1 cellular context compared by ENCODE assay signal in genomic region chr1:56569661-56570060, GRCh38.
TF ChIP-seq lines count a peak whose summit lies in the region.

No MANE protein-coding gene starts in this region.

TF ChIP-seq in HepG2, 621 proteins besides CTCF, POLR2A, EP300 and RAD21 (continued from another document and continues in another):
- peak; percentile 74 for TF ChIP-seq ZNF574 (CRISPR knock-in tag; IDR thresholded peaks at IDR 0.05)
- peak; percentile 82 for TF ChIP-seq ZMYM4 (CRISPR knock-in tag; IDR thresholded peaks at IDR 0.05)
- TF ChIP-seq PBX2 (CRISPR knock-in tag; IDR thresholded peaks at IDR 0.05) = no peak
- TF ChIP-seq ZNF710 (CRISPR knock-in tag; IDR thresholded peaks at IDR 0.05; ENCODE audit: borderline replicate concordance) = peak; percentile 98
- TF ChIP-seq SETDB1 (CRISPR knock-in tag; IDR thresholded peaks at IDR 0.05; ENCODE audit: borderline replicate concordance) = no peak
- no peak for TF ChIP-seq REXO4 (CRISPR knock-in tag; IDR thresholded peaks at IDR 0.05; ENCODE audit: borderline replicate concordance)
- TF ChIP-seq ZNF740 (CRISPR knock-in tag; IDR thresholded peaks at IDR 0.05) = peak; percentile 41; the same call in 1 of the 2 replicates
- no peak for TF ChIP-seq ZNF724P (CRISPR knock-in tag; IDR thresholded peaks at IDR 0.05; ENCODE audit: borderline replicate concordance)
- no peak for TF ChIP-seq ZNF687 (CRISPR knock-in tag; IDR thresholded peaks at IDR 0.05)
- peak; percentile 81 for TF ChIP-seq PATZ1 (CRISPR knock-in tag; IDR thresholded peaks at IDR 0.05)
- no peak for TF ChIP-seq ZNF616 (CRISPR knock-in tag; IDR thresholded peaks at IDR 0.05; ENCODE audit: low read depth)
- no peak for TF ChIP-seq TP53 (CRISPR knock-in tag; conservative IDR thresholded peaks at IDR 0.05)
- TF ChIP-seq MYC (CRISPR knock-in tag; IDR thresholded peaks at IDR 0.05; ENCODE audit: borderline replicate concordance) = no peak; the same call in 1 of the 2 replicates
- no peak for TF ChIP-seq ZNF597 (CRISPR knock-in tag; IDR thresholded peaks at IDR 0.05)
- TF ChIP-seq ZNF75D (CRISPR knock-in tag; IDR thresholded peaks at IDR 0.05; ENCODE audit: borderline replicate concordance) = no peak
- no peak for TF ChIP-seq NFIB (CRISPR knock-in tag; IDR thresholded peaks at IDR 0.05; ENCODE audit: borderline replicate concordance)
- no peak for TF ChIP-seq HNRNPUL1 (IDR thresholded peaks at IDR 0.05; ENCODE audit: low read depth, low read length)
- TF ChIP-seq ZNF354B (CRISPR knock-in tag; IDR thresholded peaks at IDR 0.05) = no peak
- TF ChIP-seq ZNF839 (CRISPR knock-in tag; IDR thresholded peaks at IDR 0.05; ENCODE audit: borderline replicate concordance) = no peak
- TF ChIP-seq MTF2 (CRISPR knock-in tag; IDR thresholded peaks at IDR 0.05; ENCODE audit: borderline replicate concordance) = no peak
- TF ChIP-seq ZNF720 (CRISPR knock-in tag; IDR thresholded peaks at IDR 0.05) = no peak
- 0 out of 2 replicates have a peak, but pooled peaks have one; percentile 45 for TF ChIP-seq ZNF256 (CRISPR knock-in tag; conservative IDR thresholded peaks at IDR 0.05)
- TF ChIP-seq MIXL1 (CRISPR knock-in tag; IDR thresholded peaks at IDR 0.05) = 0 out of 2 replicates have a peak, but pooled peaks have one; percentile 78
- peak; percentile 84; the same call in 1 of the 2 replicates for TF ChIP-seq SSRP1 (CRISPR knock-in tag; IDR thresholded peaks at IDR 0.05)
- TF ChIP-seq SMC3 (IDR thresholded peaks at IDR 0.05; ENCODE audit: low read length) = no peak
- peak; percentile 91 for TF ChIP-seq ZNF264 (CRISPR knock-in tag; IDR thresholded peaks at IDR 0.05)
- no peak for TF ChIP-seq ZNF34 (CRISPR knock-in tag; IDR thresholded peaks at IDR 0.05; ENCODE audit: borderline replicate concordance)
- no peak for TF ChIP-seq MNT (IDR thresholded peaks at IDR 0.05)
- TF ChIP-seq ZNF576 (CRISPR knock-in tag; IDR thresholded peaks at IDR 0.05) = no peak
- TF ChIP-seq ZHX1 (CRISPR knock-in tag; IDR thresholded peaks at IDR 0.05; ENCODE audit: low read depth) = no peak; the same call in 1 of the 2 replicates
- no peak for TF ChIP-seq LRRFIP1 (CRISPR knock-in tag; conservative IDR thresholded peaks at IDR 0.05)
- no peak for TF ChIP-seq MXI1 (IDR thresholded peaks at IDR 0.05; ENCODE audit: borderline replicate concordance, low read depth, low read length)
